In genomic region chr9:137588891-137589290, GRCh38 we compare ENCODE assay signal across 10 cellular contexts. TPM values are rescaled to one million over a fixed set of nuclear protein-coding genes. Genes with fewer than 3 reads are reported as not detected.
A peak's percentile ranks its signal among the peaks of the same experiment; 100 is the strongest.
DNase-seq lines count a peak whose midpoint lies in the region; ATAC-seq and TF ChIP-seq lines count a peak whose summit lies in the region.
"Had no signal": no experiment of that assay in that cellular context is flagged by ENCODE, and none has a peak within 500 bp of the region (broad histone marks: within the 10 kb centered on the region; RNA-seq: fewer than 3 reads in every experiment).

No MANE protein-coding gene starts in this region.

- TF ChIP-seq CTCF in Caco-2 (IDR thresholded peaks at IDR 0.05; ENCODE audit: insufficient read depth in 1 of 2, low read depth in 1 of 2, low read length in 1 of 2, severe bottlenecking in 1 of 2, unreplicated experiment in 1 of 2) (no peak), coronary artery (IDR thresholded peaks at IDR 0.05) (no peak), neural cell (IDR thresholded peaks at IDR 0.05; ENCODE audit: poor library complexity, severe bottlenecking) (no peak)

- H3K79me2 ChIP-seq in neural cell (replicated peaks; ENCODE audit: insufficient read depth, low read length), result peaks cover 11% of the 10 kb centered on the region

- TF ChIP-seq EP300 in neural cell (conservative IDR thresholded peaks at IDR 0.05; ENCODE audit: poor library complexity, severe bottlenecking), result no peak

- H3K36me3 Mint-ChIP-seq in Caco-2 (ENCODE audit: insufficient read depth, unreplicated experiment), result peaks cover 31% of the 10 kb centered on the region

- POLR2A ChIA-PET in Caco-2 (lab: Charles Lee), result no interaction called here

- H3K9me3 ChIP-seq in Caco-2, result no peaks in the 10 kb centered on the region
- no peaks in the 10 kb centered on the region for H3K9me3 ChIP-seq in MG63
- no peaks in the 10 kb centered on the region for H3K9me3 ChIP-seq in neural cell (ENCODE audit: low read length)

- no peaks in the 10 kb centered on the region for H3K9me2 ChIP-seq in neural cell (ENCODE audit: insufficient read depth, low read length)

- BruUV-seq in Caco-2 (replicated peaks; lab: Mats Ljungman, UMichigan), result TSS peak; percentile 48

- no peak overlapping the region for H2AFZ ChIP-seq in neural cell (ENCODE audit: low read depth, low read length)

- H3K9me3 Mint-ChIP-seq in Caco-2 (ENCODE audit: unreplicated experiment), result no peaks in the 10 kb centered on the region

- no peaks in the 10 kb centered on the region for H4K20me1 ChIP-seq in neural cell (ENCODE audit: insufficient read depth)

- TF ChIP-seq RAD21 in neural cell (conservative IDR thresholded peaks at IDR 0.05), result no peak

- no peaks in the 10 kb centered on the region for H3K27me3 Mint-ChIP-seq in Caco-2 (ENCODE audit: insufficient read depth, unreplicated experiment)

- H3K27ac ChIP-seq in coronary artery, result no peak overlapping the region
- H3K27ac ChIP-seq in neural cell (ENCODE audit: low read length), result no peak overlapping the region

- H3K9ac ChIP-seq in neural cell (ENCODE audit: low read length), result peak overlapping the region; percentile 72

- peak overlapping the region; percentile 92 for H3K4me3 ChIP-seq in Caco-2 (ENCODE audit: low read depth, low read length)
- H3K4me3 ChIP-seq in MG63, result peak overlapping the region; percentile 70
- peak overlapping the region; percentile 95 for H3K4me3 ChIP-seq in coronary artery
- H3K4me3 ChIP-seq in neural cell (ENCODE audit: low read length), result peak overlapping the region; percentile 90

- H3K4me3 Mint-ChIP-seq in Caco-2 (ENCODE audit: unreplicated experiment), result peak overlapping the region; percentile 77

- H3K4me2 ChIP-seq in neural cell (ENCODE audit: low read length), result no peak overlapping the region

- H3K27me3 ChIP-seq in Caco-2 (replicated peaks; ENCODE audit: control insufficient read depth, insufficient read depth, low read length) (no peaks in the 10 kb centered on the region), MG63 (no peaks in the 10 kb centered on the region), neural cell (ENCODE audit: insufficient read depth, low read depth, low read length) (no peaks in the 10 kb centered on the region)

- H3K4me1 Mint-ChIP-seq in Caco-2 (ENCODE audit: low read depth, unreplicated experiment), result no peaks in the 10 kb centered on the region

- intact Hi-C loops in Caco-2 (cut with micrococcal nuclease; ENCODE audit: unreplicated experiment), result no loop called here

- ATAC-seq in GM21619 (IDR thresholded peaks at IDR 0.05; ENCODE audit: unreplicated experiment) (no peak), GM21717 (IDR thresholded peaks at IDR 0.05; ENCODE audit: unreplicated experiment) (no peak)

- no peak overlapping the region for H3K27ac Mint-ChIP-seq in Caco-2 (ENCODE audit: unreplicated experiment)

- CTCF ChIA-PET in Caco-2 (lab: Charles Lee), result no interaction called here

- peaks cover 8% of the 10 kb centered on the region for H3K4me1 ChIP-seq in Caco-2

- DNase-seq in Caco-2 (no peak), MG63 (no peak), coronary artery (ENCODE audit: low spot score) (no peak), NCI-H345 treated with DMSO at 0.1 percent for 48 hours (lab: John Stamatoyannopoulos, UW; ENCODE audit: unreplicated experiment) (no peak), glomerular visceral epithelial cell (ENCODE audit: extremely low spot score) (no peak)
- DNase-seq: NCI-H2029 treated with DMSO at 0.1 percent for 48 hours; stimulated activated CD4-positive, alpha-beta T cell treated with anti-CD3 and anti-CD28 coated beads, Interleukin-2, amount 100 ng/mL, for 24 hours had no signal

- no peaks in the 10 kb centered on the region for H3F3A ChIP-seq in neural cell (ENCODE audit: insufficient read depth, low read length, poor library complexity, severe bottlenecking)

- H3K36me3 ChIP-seq in Caco-2 (ENCODE audit: control insufficient read depth, insufficient read depth, low read length) (peaks cover 3% of the 10 kb centered on the region), MG63 (peaks cover 37% of the 10 kb centered on the region), neural cell (ENCODE audit: insufficient read depth, low read length) (no peaks in the 10 kb centered on the region)

TF ChIP-seq in neural cell, 6 proteins besides CTCF, POLR2A, EP300 and RAD21:
- TF ChIP-seq EZH2 (IDR thresholded peaks at IDR 0.05; ENCODE audit: borderline replicate concordance, insufficient read depth, low read length, poor library complexity, severe bottlenecking), result no peak
- TF ChIP-seq TAF1 (IDR thresholded peaks at IDR 0.05; ENCODE audit: low read depth), result no peak
- TF ChIP-seq POLR2AphosphoS5 (IDR thresholded peaks at IDR 0.05), result no peak
- TF ChIP-seq MXI1 (conservative IDR thresholded peaks at IDR 0.05; ENCODE audit: poor library complexity, severe bottlenecking), result no peak
- TF ChIP-seq SMC3 (conservative IDR thresholded peaks at IDR 0.05; ENCODE audit: poor library complexity), result no peak
- TF ChIP-seq REST (IDR thresholded peaks at IDR 0.05; ENCODE audit: borderline replicate concordance), result no peak

RNA-seq across cellular contexts. Expression of gene ZMYND19, which starts 1.4 kb away (rescaled TPM):
- 66.3 and 66.9 TPM in 2 replicates for total RNA-seq in Caco-2 (2022)
- 19.0 and 33.8 TPM in 2 replicates for total RNA-seq in MG63 (2014; rRNA removed; shearing (Covaris generic); ENCODE audit: low replicate concordance)
- polyA plus RNA-seq in neural cell, result 54.8 and 62.4 TPM in 2 replicates
- 25.9 and 28.7 TPM in 2 replicates for polyA minus RNA-seq in neural cell

RNA-seq across cellular contexts. Expression of gene DPH7, which starts 10.2 kb away (rescaled TPM):
- total RNA-seq in Caco-2 (2022), result 51.9 and 58.4 TPM in 2 replicates
- total RNA-seq in MG63 (2014; rRNA removed; shearing (Covaris generic); ENCODE audit: low replicate concordance), result 28.8 and 69.1 TPM in 2 replicates
- polyA plus RNA-seq in neural cell, result 145 and 195 TPM in 2 replicates
- 46.2 and 52.8 TPM in 2 replicates for polyA minus RNA-seq in neural cell

RNA-seq across cellular contexts. Expression of gene ARRDC1, which starts 16.6 kb away (rescaled TPM):
- total RNA-seq in Caco-2 (2022), result 61.1 and 66.6 TPM in 2 replicates
- total RNA-seq in MG63 (2014; rRNA removed; shearing (Covaris generic); ENCODE audit: low replicate concordance), result 11.9 and 36.0 TPM in 2 replicates
- polyA plus RNA-seq in neural cell, result 53.4 and 55.1 TPM in 2 replicates
- 12.8 and 16.3 TPM in 2 replicates for polyA minus RNA-seq in neural cell

RNA-seq across cellular contexts. Expression of gene EHMT1, which starts 29.9 kb away (rescaled TPM):
- 92.3 and 92.9 TPM in 2 replicates for total RNA-seq in Caco-2 (2022)
- 64.5 and 157 TPM in 2 replicates for total RNA-seq in MG63 (2014; rRNA removed; shearing (Covaris generic); ENCODE audit: low replicate concordance)
- polyA plus RNA-seq in neural cell, result 53.0 and 65.8 TPM in 2 replicates
- 96.9 and 100 TPM in 2 replicates for polyA minus RNA-seq in neural cell

RNA-seq across cellular contexts. Expression of gene MRPL41, which starts 37.2 kb away (rescaled TPM):
- 44.2 and 48.6 TPM in 2 replicates for total RNA-seq in Caco-2 (2022)
- total RNA-seq in MG63 (2014; rRNA removed; shearing (Covaris generic); ENCODE audit: low replicate concordance), result 57.4 and 62.2 TPM in 2 replicates
- 60.5 and 66.9 TPM in 2 replicates for polyA plus RNA-seq in neural cell
- polyA minus RNA-seq in neural cell, result 13.5 and 15.6 TPM in 2 replicates
